Comparison of ENCODE assay signal across 23 cellular contexts in the genomic region with DNA sequence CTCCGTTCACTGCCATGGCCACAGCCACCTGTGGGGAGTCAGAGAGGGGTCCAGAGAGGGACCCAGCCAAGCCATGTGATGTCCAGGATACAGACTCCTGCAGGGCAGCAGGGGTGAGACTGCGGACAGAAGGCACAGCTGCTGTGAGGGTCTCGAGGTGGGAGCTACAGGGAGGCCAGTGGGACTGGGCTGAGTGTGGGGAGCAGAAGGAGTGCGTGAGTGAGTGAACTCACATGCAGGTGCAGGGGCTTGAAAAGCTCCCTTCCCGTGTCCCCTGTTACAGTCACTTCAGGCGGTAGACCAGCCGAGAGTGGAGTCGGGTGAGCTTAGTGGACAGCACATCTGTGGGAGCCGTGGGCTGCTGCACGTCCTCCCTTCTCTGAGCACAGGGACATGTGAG. TPM values are rescaled to one million over a fixed set of nuclear protein-coding genes. Genes with fewer than 3 reads are reported as not detected.
DNase-seq lines count a peak whose midpoint lies in the region; ATAC-seq, FAIRE-seq and TF ChIP-seq lines count a peak whose summit lies in the region.
"Had no signal": no experiment of that assay in that cellular context is flagged by ENCODE, and none has a peak within 500 bp of the region (broad histone marks: within the 10 kb centered on the region; RNA-seq: fewer than 3 reads in every experiment).

No MANE protein-coding gene starts in this region.

- POLR2A ChIA-PET in activated naive CD8-positive, alpha-beta T cell treated with anti-CD3 and anti-CD28 coated beads, Interleukin-2, amount 10 ng/mL, durations not matched to agents 7 days and 5 days (lab: Charles Lee), result interaction anchor here (1.7 kb wide), 1 partner anchor 77 kb away, joined by 4 read pairs; no protein-coding TSS in a partner anchor

- no peak overlapping the region for H2BK12ac ChIP-seq in neuronal stem cell (ENCODE audit: low read length)

- no peak overlapping the region for H3K18ac ChIP-seq in neuronal stem cell (ENCODE audit: low read length)

- no peak overlapping the region for H2BK15ac ChIP-seq in neuronal stem cell (ENCODE audit: low read length)

- peak overlapping the region; percentile 32 for H4K8ac ChIP-seq in neuronal stem cell (ENCODE audit: low read depth, low read length)

- H3K27ac ChIP-seq in neuronal stem cell (replicated peaks; ENCODE audit: low read length), result no peak overlapping the region
- H3K27ac ChIP-seq: KMS-11, pancreas, RWPE1, sigmoid colon, SK-N-MC had no signal

- no peak overlapping the region for H2BK120ac ChIP-seq in neuronal stem cell (ENCODE audit: low read depth, low read length)

- H3K23ac ChIP-seq in neuronal stem cell (ENCODE audit: low read depth, low read length, poor library complexity), result peak overlapping the region; percentile 11

- H4K91ac ChIP-seq in neuronal stem cell (ENCODE audit: low read depth, low read length, poor library complexity), result no peak overlapping the region

- no peak overlapping the region for H2AK5ac ChIP-seq in neuronal stem cell (ENCODE audit: low read depth, low read length)

- peaks cover 0 to 2% of the 10 kb centered on the region in 2 donors for H3K9me3 ChIP-seq in neuronal stem cell (replicated peaks in 1 of 2; ENCODE audit: control insufficient read depth in 2 of 2, insufficient read depth in 1 of 2, low read depth in 1 of 2, low read length in 2 of 2)
- H3K9me3 ChIP-seq: pancreas, sigmoid colon had no signal

- no peaks in the 10 kb centered on the region for H3K79me1 ChIP-seq in neuronal stem cell (ENCODE audit: low read depth, low read length)

- H3K4me2 ChIP-seq in neuronal stem cell (ENCODE audit: insufficient read depth, low read length, poor library complexity, severe bottlenecking), result no peak overlapping the region
- H3K4me2 ChIP-seq: KMS-11 had no signal

- no peak overlapping the region for H2AFZ ChIP-seq in neuronal stem cell (ENCODE audit: low read length)

- H3K14ac ChIP-seq in neuronal stem cell (ENCODE audit: low read length), result no peak overlapping the region

- no peak overlapping the region for H3K4ac ChIP-seq in neuronal stem cell (ENCODE audit: low read length)

- peaks cover 0 to 9% of the 10 kb centered on the region in 2 donors for H3K4me1 ChIP-seq in neuronal stem cell (ENCODE audit: control insufficient read depth in 2 of 2, insufficient read depth in 1 of 2, low read depth in 1 of 2, low read length in 2 of 2)
- H3K4me1 ChIP-seq: pancreas, sigmoid colon had no signal

- no peak overlapping the region for H3K4me3 Mint-ChIP-seq in activated naive CD4-positive, alpha-beta T cell treated with anti-CD3 and anti-CD28 coated beads, Interleukin-2, amount 50 U/mL, for 24 hours
- H3K4me3 Mint-ChIP-seq in activated naive CD8-positive, alpha-beta T cell treated with anti-CD3 and anti-CD28 coated beads, Interleukin-2, amount 10 ng/mL, durations not matched to agents 7 days and 5 days, result no peak overlapping the region
- H3K4me3 Mint-ChIP-seq: activated B cell treated with CpG ODN at 0.5 μM for 24 hours; dendritic cell treated with granulocyte-macrophage colony-stimulating factor and Interleukin-4, amounts not matched to agents 40 ng/mL and 50 ng/mL, for 4 days; natural killer cell had no signal

- DNase-seq in activated naive CD4-positive, alpha-beta T cell treated with Interleukin-2 at 50 U/mL for 16 hours, result no peak
- peak; percentile 15 for DNase-seq in D721Med (ENCODE audit: insufficient read length, low spot score)
- DNase-seq in activated naive CD8-positive, alpha-beta T cell treated with anti-CD3 and anti-CD28 coated beads, Interleukin-2, amount 10 ng/mL, durations not matched to agents 7 days and 5 days, result no peak
- DNase-seq in neuronal stem cell (ENCODE audit: low spot score), result no peak
- DNase-seq: activated B cell treated with CpG ODN at 0.5 μM for 24 hours; activated CD8-positive, alpha-beta memory T cell treated with anti-CD3 and anti-CD28 coated beads for 24 hours; C1 segment of cervical spinal cord; GF-D8; left cardiac atrium; natural killer cell; NCI-H2171; NCI-H69; sigmoid colon had no signal

- H3K36me3 Mint-ChIP-seq in activated naive CD4-positive, alpha-beta T cell treated with anti-CD3 and anti-CD28 coated beads, Interleukin-2, amount 50 U/mL, for 24 hours, result peaks cover 26% of the 10 kb centered on the region
- H3K36me3 Mint-ChIP-seq in activated naive CD8-positive, alpha-beta T cell treated with anti-CD3 and anti-CD28 coated beads, Interleukin-2, amount 10 ng/mL, durations not matched to agents 7 days and 5 days, result peaks cover 41% of the 10 kb centered on the region

- H3K27ac Mint-ChIP-seq in activated naive CD4-positive, alpha-beta T cell treated with anti-CD3 and anti-CD28 coated beads, Interleukin-2, amount 50 U/mL, for 24 hours, result peak overlapping the region; percentile 36
- H3K27ac Mint-ChIP-seq in activated naive CD8-positive, alpha-beta T cell treated with anti-CD3 and anti-CD28 coated beads, Interleukin-2, amount 10 ng/mL, durations not matched to agents 7 days and 5 days, result peak overlapping the region; percentile 98
- H3K27ac Mint-ChIP-seq: activated B cell treated with CpG ODN at 0.5 μM for 24 hours; dendritic cell treated with granulocyte-macrophage colony-stimulating factor and Interleukin-4, amounts not matched to agents 40 ng/mL and 50 ng/mL, for 4 days had no signal

- no peak overlapping the region for H3K9ac ChIP-seq in neuronal stem cell (ENCODE audit: low read depth, low read length, poor library complexity)
- H3K9ac ChIP-seq: KMS-11 had no signal

- H3K27me3 Mint-ChIP-seq in activated naive CD4-positive, alpha-beta T cell treated with anti-CD3 and anti-CD28 coated beads, Interleukin-2, amount 50 U/mL, for 24 hours, result no peaks in the 10 kb centered on the region
- H3K27me3 Mint-ChIP-seq in activated naive CD8-positive, alpha-beta T cell treated with anti-CD3 and anti-CD28 coated beads, Interleukin-2, amount 10 ng/mL, durations not matched to agents 7 days and 5 days, result no peaks in the 10 kb centered on the region
- H3K27me3 Mint-ChIP-seq: activated B cell treated with CpG ODN at 0.5 μM for 24 hours; dendritic cell treated with granulocyte-macrophage colony-stimulating factor and Interleukin-4, amounts not matched to agents 40 ng/mL and 50 ng/mL, for 4 days had no signal

- WGBS in neuronal stem cell (ENCODE audit: extremely low coverage in 2 of 2, insufficient read length in 2 of 2, insufficient replicate concordance in 1 of 2), 2 donors, result no CpG with 5 or more reads among the region's 10 CpGs

- FAIRE-seq in D721Med (lab: Jason Lieb, UNC), result no peak
- FAIRE-seq: endothelial cell of umbilical vein, pancreas had no signal

- no peak for TF ChIP-seq CTCF in D721Med (IDR thresholded peaks at IDR 0.05; ENCODE audit: insufficient read depth, missing control alignments)

- no peaks in the 10 kb centered on the region for H3K9me3 Mint-ChIP-seq in activated naive CD4-positive, alpha-beta T cell treated with anti-CD3 and anti-CD28 coated beads, Interleukin-2, amount 50 U/mL, for 24 hours
- no peaks in the 10 kb centered on the region for H3K9me3 Mint-ChIP-seq in activated naive CD8-positive, alpha-beta T cell treated with anti-CD3 and anti-CD28 coated beads, Interleukin-2, amount 10 ng/mL, durations not matched to agents 7 days and 5 days
- H3K9me3 Mint-ChIP-seq: activated B cell treated with CpG ODN at 0.5 μM for 24 hours; dendritic cell treated with granulocyte-macrophage colony-stimulating factor and Interleukin-4, amounts not matched to agents 40 ng/mL and 50 ng/mL, for 4 days; natural killer cell had no signal

- H2BK5ac ChIP-seq in neuronal stem cell (ENCODE audit: low read length), result no peak overlapping the region

- no peak for ATAC-seq in activated naive CD8-positive, alpha-beta T cell treated with anti-CD3 and anti-CD28 coated beads, Interleukin-2, amount 10 ng/mL, durations not matched to agents 7 days and 5 days (ENCODE audit: low read depth)
- ATAC-seq in GM21786 (IDR thresholded peaks at IDR 0.05; ENCODE audit: unreplicated experiment) (no peak), GM18511 (IDR thresholded peaks at IDR 0.05; ENCODE audit: unreplicated experiment) (no peak)
- ATAC-seq: HCT116, left cardiac atrium, natural killer cell, pancreas had no signal

- H3K4me1 Mint-ChIP-seq in activated naive CD4-positive, alpha-beta T cell treated with anti-CD3 and anti-CD28 coated beads, Interleukin-2, amount 50 U/mL, for 24 hours, result peaks cover 76% of the 10 kb centered on the region
- H3K4me1 Mint-ChIP-seq in activated naive CD8-positive, alpha-beta T cell treated with anti-CD3 and anti-CD28 coated beads, Interleukin-2, amount 10 ng/mL, durations not matched to agents 7 days and 5 days, result peaks cover 42% of the 10 kb centered on the region

- H3K36me3 ChIP-seq in neuronal stem cell (replicated peaks in 1 of 2; ENCODE audit: control insufficient read depth in 2 of 2, insufficient read depth in 2 of 2, low read length in 2 of 2), result peaks cover 61 to 97% of the 10 kb centered on the region in 2 donors

- no peaks in the 10 kb centered on the region for H3K27me3 ChIP-seq in neuronal stem cell (ENCODE audit: control insufficient read depth in 3 of 3, insufficient read depth in 3 of 3, low read depth in 1 of 3, low read length in 3 of 3)
- H3K27me3 ChIP-seq: pancreas, sigmoid colon had no signal

- no peak overlapping the region for H3K4me3 ChIP-seq in neuronal stem cell (ENCODE audit: low read length in 2 of 2)
- H3K4me3 ChIP-seq: pancreas, sigmoid colon, SK-N-MC had no signal

RNA-seq across cellular contexts. Expression of gene S100B, which starts 42.4 kb away (rescaled TPM):
- 10 to 100 TPM; 15.8 to 16.3 TPM for total RNA-seq in activated naive CD8-positive, alpha-beta T cell treated with anti-CD3 and anti-CD28 coated beads, Interleukin-2, amount 10 ng/mL, durations not matched to agents 7 days and 5 days
- polyA plus RNA-seq in neuronal stem cell (2013, experiment 1 of 2), result 1.1 TPM
- 0.96 TPM for polyA plus RNA-seq in neuronal stem cell (2013, experiment 2 of 2)
- total RNA-seq: activated B cell treated with CpG ODN at 0.5 μM for 24 hours, endothelial cell of umbilical vein had no signal
- polyA plus RNA-seq: endothelial cell of umbilical vein had no signal
